1 cellular context compared by ENCODE assay signal in the genomic region with DNA sequence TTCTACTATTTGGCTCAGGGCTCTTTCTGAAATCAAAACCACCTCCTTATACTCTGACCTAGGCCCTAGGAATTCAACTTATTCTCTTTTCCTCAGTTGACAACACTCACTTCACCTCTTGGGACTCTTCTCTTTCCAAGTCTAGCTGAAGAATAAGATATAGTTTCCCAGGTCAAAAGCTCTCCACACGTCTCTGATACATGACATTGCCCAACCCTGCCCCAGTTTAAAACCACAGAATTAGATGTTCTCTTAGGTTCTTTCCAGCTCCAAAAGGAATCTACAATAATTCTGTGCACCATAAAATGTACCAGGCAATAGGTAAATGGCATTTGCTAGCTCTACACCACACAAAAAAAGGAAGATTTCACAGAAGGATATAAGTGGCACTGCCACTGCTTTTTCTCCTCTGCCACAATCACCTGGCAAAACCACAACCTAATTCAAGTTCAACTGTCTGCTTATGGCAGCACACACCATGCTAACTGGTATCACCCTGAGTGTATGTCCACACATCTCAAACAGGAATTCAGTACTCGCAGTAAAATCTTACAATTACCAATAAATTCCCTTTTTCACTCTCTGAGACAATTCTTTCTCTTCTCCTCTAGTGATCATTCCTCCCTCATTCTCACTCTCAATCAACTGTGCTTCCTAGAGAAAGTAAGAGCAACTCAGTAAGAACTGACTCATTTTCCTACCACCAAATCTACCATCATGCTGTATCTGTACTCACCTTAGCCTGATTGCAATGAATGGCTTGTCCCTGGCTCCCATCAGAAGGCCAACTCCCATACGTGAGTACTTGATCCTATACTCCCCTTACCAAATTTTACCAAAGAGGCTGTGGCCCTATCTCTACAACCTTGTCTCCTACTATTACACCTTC.
A peak's percentile ranks its signal among the peaks of the same experiment; 100 is the strongest.
TF ChIP-seq lines count a peak whose summit lies in the region.

No MANE protein-coding gene starts in this region.

TF ChIP-seq in GM12878, 131 proteins besides CTCF, POLR2A, EP300 and RAD21:
- TF ChIP-seq NR2C1 (IDR thresholded peaks at IDR 0.05) (no peak), JUNB (IDR thresholded peaks at IDR 0.05) (peak; percentile 65), HDGF (IDR thresholded peaks at IDR 0.05) (peak; percentile 54; the same call in 1 of the 2 replicates), RUNX3 (IDR thresholded peaks at IDR 0.05; ENCODE audit: low read length) (peak; percentile 77), SMAD5 (IDR thresholded peaks at IDR 0.05; ENCODE audit: low read depth) (no peak), IKZF2 (IDR thresholded peaks at IDR 0.05) (peak; percentile 21 to 28; a peak in 1 of 4 replicates), SRF (IDR thresholded peaks at IDR 0.05; ENCODE audit: low read depth in 2 of 2, low read length in 2 of 2) (0 out of 4 replicates have a peak, but pooled peaks of 1 of the 2 experiments have one; percentile 29), PAX5 (IDR thresholded peaks at IDR 0.05; ENCODE audit: borderline replicate concordance, low read depth, low read length) (no peak), CBFB (IDR thresholded peaks at IDR 0.05; ENCODE audit: low read depth) (peak; percentile 51; the same call in 1 of the 2 replicates)
